Comparison of ENCODE assay signal across 25 cellular contexts in the genomic region with DNA sequence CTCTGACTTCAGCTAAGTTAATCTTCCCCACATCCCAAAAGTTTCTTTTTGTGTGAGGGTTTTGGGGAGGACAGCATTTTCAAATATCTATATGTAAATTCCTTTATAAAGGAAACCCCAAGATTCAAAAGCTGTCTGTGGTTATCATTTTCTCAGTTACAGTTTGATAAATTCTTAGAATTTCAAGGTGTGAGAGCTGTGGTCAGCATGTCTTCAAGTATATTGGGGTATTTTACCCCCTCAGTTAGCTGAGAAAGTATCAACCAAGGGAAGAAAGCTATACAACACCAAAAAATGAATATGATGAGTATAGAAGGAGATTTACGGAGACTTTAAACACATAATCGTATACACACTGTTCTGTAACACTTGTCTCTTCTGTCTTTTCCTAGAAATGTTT.
"Had no signal": no experiment of that assay in that cellular context is flagged by ENCODE, and none has a peak within 500 bp of the region (broad histone marks: within the 10 kb centered on the region; RNA-seq: fewer than 3 reads in every experiment).

No MANE protein-coding gene starts in this region.

- H3K4me2 ChIP-seq: SK-N-SH had no signal

- H3K4me3 ChIP-seq: cardiac muscle cell, Peyer's patch, SJCRH30 had no signal

- H3K36me3 ChIP-seq: brain microvascular endothelial cell, cardiac muscle cell, Peyer's patch had no signal

- H3K4me1 ChIP-seq: Peyer's patch, SJCRH30 had no signal

- H3K27ac Mint-ChIP-seq: activated B cell treated with CpG ODN at 0.5 μM for 24 hours; activated CD4-positive, alpha-beta memory T cell treated with anti-CD3 and anti-CD28 coated beads for 36 hours; activated CD4-positive, alpha-beta T cell treated with anti-CD3 and anti-CD28 coated beads, Interleukin-2, amount 10 ng/mL, durations not matched to agents 7 days and 5 days; activated naive CD4-positive, alpha-beta T cell treated with anti-CD3 and anti-CD28 coated beads, Interleukin-2, amount 50 U/mL, for 72 hours; activated T-cell treated with anti-CD3 and anti-CD28 coated beads, Interleukin-2, amount 50 U/mL, for 24 hours had no signal

- DNase-seq: activated B cell treated with CpG ODN at 0.5 μM for 24 hours; activated CD4-positive, alpha-beta memory T cell treated with anti-CD3 and anti-CD28 coated beads for 36 hours; activated CD4-positive, alpha-beta T cell treated with anti-CD3 and anti-CD28 coated beads for 1 hour; activated CD4-positive, alpha-beta T cell treated with anti-CD3 and anti-CD28 coated beads, Interleukin-2, amount 10 ng/mL, durations not matched to agents 7 days and 5 days; activated effector memory CD4-positive, alpha-beta T cell treated with anti-CD3 and anti-CD28 coated beads, Interleukin-2, amount 50 U/mL, for 16 hours; activated naive CD4-positive, alpha-beta T cell treated with Interleukin-2 at 50 U/mL for 16 hours; activated T-cell treated with anti-CD3 and anti-CD28 coated beads, Interleukin-2, amount 50 U/mL, for 24 hours; brain microvascular endothelial cell; cerebellar nuclear complex; Kasumi-1; KBM-7; NCI-H1105 treated with DMSO at 0.1 percent for 48 hours; NCI-H146; NCI-H187 treated with DMSO at 0.1 percent for 48 hours; NCI-H2081 treated with DMSO at 0.1 percent for 48 hours; NCI-H446; NCI-H524; Peyer's patch; Right ventricle myocardium superior; SJCRH30; SK-N-SH; SW 1271 had no signal

- H3K4me3 Mint-ChIP-seq: activated B cell treated with CpG ODN at 0.5 μM for 24 hours; activated CD4-positive, alpha-beta memory T cell treated with anti-CD3 and anti-CD28 coated beads for 36 hours; activated CD4-positive, alpha-beta T cell treated with anti-CD3 and anti-CD28 coated beads, Interleukin-2, amount 10 ng/mL, durations not matched to agents 7 days and 5 days; activated T-cell treated with anti-CD3 and anti-CD28 coated beads, Interleukin-2, amount 50 U/mL, for 24 hours had no signal

- H3K9me3 Mint-ChIP-seq: activated B cell treated with CpG ODN at 0.5 μM for 24 hours; activated CD4-positive, alpha-beta memory T cell treated with anti-CD3 and anti-CD28 coated beads for 36 hours; activated naive CD4-positive, alpha-beta T cell treated with anti-CD3 and anti-CD28 coated beads, Interleukin-2, amount 50 U/mL, for 72 hours had no signal

- H3K9me3 ChIP-seq: Peyer's patch, SJCRH30, SK-N-SH had no signal

- H3K27me3 ChIP-seq: brain microvascular endothelial cell, cardiac muscle cell, Peyer's patch, SJCRH30 had no signal

- H3K27me3 Mint-ChIP-seq: activated B cell treated with CpG ODN at 0.5 μM for 24 hours; activated CD4-positive, alpha-beta memory T cell treated with anti-CD3 and anti-CD28 coated beads for 36 hours; activated CD4-positive, alpha-beta T cell treated with anti-CD3 and anti-CD28 coated beads, Interleukin-2, amount 10 ng/mL, durations not matched to agents 7 days and 5 days; activated T-cell treated with anti-CD3 and anti-CD28 coated beads, Interleukin-2, amount 50 U/mL, for 24 hours had no signal

- ATAC-seq: activated naive CD4-positive, alpha-beta T cell treated with anti-CD3 and anti-CD28 coated beads, Interleukin-2, amount 50 U/mL, for 72 hours had no signal

- H3K27ac ChIP-seq: brain microvascular endothelial cell, cardiac muscle cell, Peyer's patch, RWPE1, SJCRH30 had no signal

- H3K9ac ChIP-seq: SK-N-SH had no signal
